ENCODE assay signal across 15 cellular contexts in the genomic region with DNA sequence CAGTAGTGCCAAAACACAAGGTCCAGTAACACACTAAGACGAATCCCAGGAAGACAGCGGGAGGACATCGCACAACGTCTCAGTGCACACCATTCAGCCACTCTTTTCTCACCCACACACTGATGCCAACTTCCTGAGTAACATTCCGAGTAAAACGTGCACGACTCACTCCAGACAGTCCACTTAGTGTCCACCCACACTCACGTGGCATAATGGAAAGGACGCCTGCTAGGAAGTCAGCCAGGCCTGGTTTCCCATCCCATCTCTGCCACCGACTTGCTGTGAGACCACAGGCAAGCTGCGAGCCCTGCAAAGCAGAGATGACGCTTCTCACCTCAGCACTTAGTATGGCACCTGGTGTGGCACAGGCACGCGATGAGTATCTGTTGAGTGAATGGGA. TPM values are rescaled to one million over a fixed set of nuclear protein-coding genes. Genes with fewer than 3 reads are reported as not detected.
A peak's percentile ranks its signal among the peaks of the same experiment; 100 is the strongest.
DNase-seq lines count a peak whose midpoint lies in the region; ATAC-seq and TF ChIP-seq lines count a peak whose summit lies in the region.
"Had no signal": no experiment of that assay in that cellular context is flagged by ENCODE, and none has a peak within 500 bp of the region (broad histone marks: within the 10 kb centered on the region; RNA-seq: fewer than 3 reads in every experiment).

No MANE protein-coding gene starts in this region.

- H4K20me1 ChIP-seq in OCI-LY1 (ENCODE audit: insufficient read depth, low read length) = no peaks in the 10 kb centered on the region
- H4K20me1 ChIP-seq in PC-3 (ENCODE audit: low read length) = no peaks in the 10 kb centered on the region

- no peaks in the 10 kb centered on the region for H3K27me3 ChIP-seq in OCI-LY1 (ENCODE audit: insufficient read depth, low read length)
- H3K27me3 ChIP-seq in mesenchymal stem cell (ENCODE audit: control insufficient read depth in 1 of 2, insufficient read depth in 1 of 2, low read length in 2 of 2) = no peaks in the 10 kb centered on the region
- no peaks in the 10 kb centered on the region for H3K27me3 ChIP-seq in brain microvascular endothelial cell (replicated peaks)
- no peaks in the 10 kb centered on the region for H3K27me3 ChIP-seq in PC-3 (ENCODE audit: low read length)
- H3K27me3 ChIP-seq: BE2C had no signal

- H4K8ac ChIP-seq in mesenchymal stem cell (ENCODE audit: low read length) = no peak overlapping the region

- H3K4ac ChIP-seq in mesenchymal stem cell (ENCODE audit: low read depth in 1 of 2, low read length in 2 of 2) = no peak overlapping the region

- in situ Hi-C loops in brain microvascular endothelial cell (cut with HindIII; ENCODE audit: low pct_ligation_motif_present, low sequenced_read_pairs) = no loop called here

- H3K9me2 ChIP-seq in OCI-LY1 (ENCODE audit: low read depth, low read length) (no peaks in the 10 kb centered on the region), PC-3 (replicated peaks; ENCODE audit: low read length) (no peaks in the 10 kb centered on the region)

- no peak overlapping the region for H2AK5ac ChIP-seq in mesenchymal stem cell (ENCODE audit: low read length, severe bottlenecking)

- H3F3A ChIP-seq in OCI-LY1 (ENCODE audit: insufficient read depth, low read length) = no peaks in the 10 kb centered on the region
- no peaks in the 10 kb centered on the region for H3F3A ChIP-seq in PC-3 (ENCODE audit: low read length, unreplicated experiment)

- peaks cover 22% of the 10 kb centered on the region for H3K79me1 ChIP-seq in mesenchymal stem cell (replicated peaks; ENCODE audit: low read length, poor library complexity, severe bottlenecking)

- H4K91ac ChIP-seq in mesenchymal stem cell (ENCODE audit: low read length) = peak overlapping the region; percentile 90

- H3K4me3 ChIP-seq in OCI-LY1 (ENCODE audit: low read depth, low read length, poor library complexity, severe bottlenecking) (no peak overlapping the region), mesenchymal stem cell (ENCODE audit: insufficient read depth in 1 of 2, low read depth in 1 of 2, low read length in 2 of 2) (no peak overlapping the region), brain microvascular endothelial cell (ENCODE audit: low read depth, low read length) (no peak overlapping the region), PC-3 (ENCODE audit: low read length) (no peak overlapping the region)

- peaks cover 9% of the 10 kb centered on the region for H3K36me3 Mint-ChIP-seq in chondrocyte (ENCODE audit: low read depth)
- H3K36me3 Mint-ChIP-seq: CD4-positive, CD25-positive, alpha-beta regulatory T cell had no signal

- no peak overlapping the region for H2BK12ac ChIP-seq in mesenchymal stem cell (ENCODE audit: low read length in 2 of 2)

- H3K79me2 ChIP-seq in OCI-LY1 (ENCODE audit: insufficient read depth, low read length) (0 out of 2 replicates have a peak, but pooled peaks cover 4% of the 10 kb centered on the region), PC-3 (ENCODE audit: low read length) (no peaks in the 10 kb centered on the region)

- no peaks in the 10 kb centered on the region for H3K9me3 Mint-ChIP-seq in chondrocyte (ENCODE audit: low read depth)
- H3K9me3 Mint-ChIP-seq: HFFc6 had no signal

- peak overlapping the region in 1 of 2 experiments; percentile 48 for H3K23ac ChIP-seq in mesenchymal stem cell (ENCODE audit: low read length in 2 of 2)

- H2AFZ ChIP-seq in OCI-LY1 (ENCODE audit: low read length) (no peak overlapping the region), mesenchymal stem cell (ENCODE audit: low read depth, low read length) (no peak overlapping the region), PC-3 (ENCODE audit: low read length) (no peak overlapping the region)

- no TSS peak for BruUV-seq in PC-3 (replicated peaks; lab: Mats Ljungman, UMichigan)

- H2BK15ac ChIP-seq in mesenchymal stem cell (ENCODE audit: low read depth, poor library complexity, severe bottlenecking) = no peak overlapping the region

- H3K4me2 ChIP-seq in OCI-LY1 (ENCODE audit: low read length) (peak overlapping the region; percentile 35; the same call in 1 of the 2 replicates), mesenchymal stem cell (ENCODE audit: low read length, poor library complexity, severe bottlenecking) (no peak overlapping the region), PC-3 (ENCODE audit: low read length) (no peak overlapping the region)
- H3K4me2 ChIP-seq: KMS-11 had no signal

- peak overlapping the region in 1 of 2 experiments; percentile 57 for H3K14ac ChIP-seq in mesenchymal stem cell (ENCODE audit: low read length in 2 of 2)

- H2BK5ac ChIP-seq in mesenchymal stem cell (ENCODE audit: low read depth, low read length, poor library complexity, severe bottlenecking) = no peak overlapping the region

- DNase-seq in chondrocyte (ENCODE audit: low spot score) = no peak
- DNase-seq in mesenchymal stem cell = no peak
- DNase-seq in NCI-H1105 (lab: John Stamatoyannopoulos, UW) = no peak
- DNase-seq in activated effector memory CD4-positive, alpha-beta T cell treated with Interleukin-2 at 50 U/mL for 16 hours = no peak
- DNase-seq in brain microvascular endothelial cell = no peak
- DNase-seq in PC-3 = no peak
- DNase-seq: ACHN; BE2C; C1 segment of cervical spinal cord; Caco-2; CD4-positive, CD25-positive, alpha-beta regulatory T cell; HCEC 1CT; HFFc6 had no signal

- H3K27ac ChIP-seq in OCI-LY1 (ENCODE audit: low read depth, low read length, poor library complexity, severe bottlenecking) (no peak overlapping the region), mesenchymal stem cell (ENCODE audit: low read length, poor library complexity, severe bottlenecking) (no peak overlapping the region), brain microvascular endothelial cell (no peak overlapping the region), PC-3 (ENCODE audit: low read length) (no peak overlapping the region)
- H3K27ac ChIP-seq: KMS-11 had no signal

- H3K18ac ChIP-seq in mesenchymal stem cell (ENCODE audit: low read depth in 1 of 2, low read length in 2 of 2) = no peak overlapping the region

- TF ChIP-seq CTCF in OCI-LY1 (IDR thresholded peaks at IDR 0.05; ENCODE audit: low read length) = no peak
- no peak for TF ChIP-seq CTCF in chondrocyte (IDR thresholded peaks at IDR 0.05)
- TF ChIP-seq CTCF in brain microvascular endothelial cell (IDR thresholded peaks at IDR 0.05; ENCODE audit: low read depth, low read length, missing control alignments) = no peak
- TF ChIP-seq CTCF in PC-3 (conservative IDR thresholded peaks at IDR 0.05; ENCODE audit: low read depth, low read length) = no peak

- H3K4me1 ChIP-seq in OCI-LY1 (ENCODE audit: insufficient read depth, low read length, severe bottlenecking) (peaks cover 12% of the 10 kb centered on the region), mesenchymal stem cell (ENCODE audit: control insufficient read depth, insufficient read depth, low read depth, low read length) (peaks cover 2% of the 10 kb centered on the region), PC-3 (ENCODE audit: insufficient read depth, low read length) (no peaks in the 10 kb centered on the region)
- H3K4me1 ChIP-seq: BE2C had no signal

- H3K9me3 ChIP-seq in OCI-LY1 (ENCODE audit: low read length) = no peaks in the 10 kb centered on the region
- H3K9me3 ChIP-seq in mesenchymal stem cell (ENCODE audit: control insufficient read depth, low read length) = no peaks in the 10 kb centered on the region
- H3K9me3 ChIP-seq in PC-3 (ENCODE audit: low read length) = no peaks in the 10 kb centered on the region
- H3K9me3 ChIP-seq: BE2C, Caco-2 had no signal

- no peak overlapping the region for H2BK120ac ChIP-seq in mesenchymal stem cell (ENCODE audit: low read depth, low read length)

- no peak for ATAC-seq in PC-3

- no peaks in the 10 kb centered on the region for H3K27me3 Mint-ChIP-seq in chondrocyte (ENCODE audit: low read depth)
- H3K27me3 Mint-ChIP-seq: CD4-positive, CD25-positive, alpha-beta regulatory T cell had no signal

- no peak overlapping the region for H3K9ac ChIP-seq in OCI-LY1 (ENCODE audit: low read length)
- H3K9ac ChIP-seq in mesenchymal stem cell (ENCODE audit: low read length) = no peak overlapping the region
- H3K9ac ChIP-seq in PC-3 (ENCODE audit: low read length) = no peak overlapping the region
- H3K9ac ChIP-seq: KMS-11 had no signal

- POLR2A ChIA-PET in PC-3 (lab: Charles Lee; ENCODE audit: unreplicated experiment) = no interaction called here

- H3K4me1 Mint-ChIP-seq in chondrocyte (ENCODE audit: low read depth) = peaks cover 26% of the 10 kb centered on the region

- H3K27ac Mint-ChIP-seq in chondrocyte (ENCODE audit: unreplicated experiment) = peak overlapping the region; percentile 41
- H3K27ac Mint-ChIP-seq: CD4-positive, CD25-positive, alpha-beta regulatory T cell; HFFc6 had no signal

- CTCF ChIA-PET in PC-3 (lab: Charles Lee) = no interaction called here

- H3K36me3 ChIP-seq in OCI-LY1 (ENCODE audit: insufficient read depth, low read length) = no peaks in the 10 kb centered on the region
- peaks cover 0 to 6% of the 10 kb centered on the region in 2 experiments for H3K36me3 ChIP-seq in mesenchymal stem cell (ENCODE audit: control insufficient read depth in 1 of 2, insufficient read depth in 2 of 2, low read depth in 1 of 2, low read length in 2 of 2)
- H3K36me3 ChIP-seq in brain microvascular endothelial cell (replicated peaks) = no peaks in the 10 kb centered on the region
- H3K36me3 ChIP-seq in PC-3 (ENCODE audit: low read depth, low read length) = peaks cover 3% of the 10 kb centered on the region; the same call in 1 of the 2 replicates
- H3K36me3 ChIP-seq: BE2C had no signal

- WGBS in mesenchymal stem cell = 88% methylated on average over 14 of the region's 14 CpGs

- no peak overlapping the region for H3K4me3 Mint-ChIP-seq in chondrocyte (ENCODE audit: unreplicated experiment)
- H3K4me3 Mint-ChIP-seq: CD4-positive, CD25-positive, alpha-beta regulatory T cell; HFFc6 had no signal

- intact Hi-C loops in PC-3 (cut with micrococcal nuclease) = no loop called here

RNA-seq across cellular contexts. Expression of a gene that starts 36.8 kb away (rescaled TPM):
- 102 to 141 TPM (median 141 TPM) in 3 replicates for total RNA-seq in chondrocyte
- polyA plus RNA-seq in mesenchymal stem cell (2013, experiment 1 of 2) = 73.9 TPM
- polyA plus RNA-seq in mesenchymal stem cell (2013, experiment 2 of 2) = 71.8 TPM
- total RNA-seq in PC-3 (2014; rRNA removed) = 40.5 and 46.3 TPM in 2 replicates
